ENCODE assay signal across 8 cellular contexts in genomic region chr6:7260291-7261029, GRCh38. TPM values are rescaled to one million over a fixed set of nuclear protein-coding genes. Genes with fewer than 3 reads are reported as not detected.
DNase-seq lines count a peak whose midpoint lies in the region; ATAC-seq and TF ChIP-seq lines count a peak whose summit lies in the region.

No MANE protein-coding gene starts in this region.

- POLR2A ChIA-PET in AG04450 (lab: Yijun Ruan, JAX) (no interaction called here), HEK293T (lab: Yijun Ruan, JAX) (interaction anchor here (0.5 to 3.1 kb wide), 2 partner anchors 9 to 463 kb away, joined by 3 to 13 read pairs; no protein-coding TSS in a partner anchor)

- H3K27me3 ChIP-seq in AG04450 (ENCODE audit: control insufficient read depth, insufficient read depth, low read length) = no peaks in the 10 kb centered on the region

- H3K4me3 Mint-ChIP-seq in chondrocyte (ENCODE audit: unreplicated experiment) (peak overlapping the region; percentile 96), mesothelial cell of epicardium (peak overlapping the region; percentile 83)

- H3K27ac Mint-ChIP-seq in chondrocyte (ENCODE audit: unreplicated experiment) = peak overlapping the region; percentile 69
- H3K27ac Mint-ChIP-seq in mesothelial cell of epicardium = peak overlapping the region; percentile 95

- peak overlapping the region; percentile 75 for H3K27ac ChIP-seq in AG04450 (ENCODE audit: low read depth, low read length)

- ATAC-seq in HG02852 (IDR thresholded peaks at IDR 0.05; ENCODE audit: unreplicated experiment) = peak; percentile 8
- no peak for ATAC-seq in GM21528 (IDR thresholded peaks at IDR 0.05; ENCODE audit: low FRiP score, unreplicated experiment)
- ATAC-seq in HG03159 (IDR thresholded peaks at IDR 0.05; ENCODE audit: unreplicated experiment) = no peak

- H3K9me3 Mint-ChIP-seq in chondrocyte (ENCODE audit: low read depth) (peaks cover 5% of the 10 kb centered on the region), mesothelial cell of epicardium (no peaks in the 10 kb centered on the region)

- H3K36me3 Mint-ChIP-seq in chondrocyte (ENCODE audit: low read depth) = no peaks in the 10 kb centered on the region
- H3K36me3 Mint-ChIP-seq in mesothelial cell of epicardium = no peaks in the 10 kb centered on the region

- H3K4me1 Mint-ChIP-seq in chondrocyte (ENCODE audit: low read depth) (peaks cover 26% of the 10 kb centered on the region), mesothelial cell of epicardium (peaks cover 21% of the 10 kb centered on the region)

- peaks cover 14% of the 10 kb centered on the region for H3K9me3 ChIP-seq in AG04450 (ENCODE audit: control insufficient read depth, insufficient read depth, low read length)

- TF ChIP-seq CTCF in AG04450 (IDR thresholded peaks at IDR 0.05; ENCODE audit: low read depth, low read length) (no peak), chondrocyte (IDR thresholded peaks at IDR 0.05) (no peak), mesothelial cell of epicardium (IDR thresholded peaks at IDR 0.05; ENCODE audit: unreplicated experiment) (no peak)

- peak overlapping the region; percentile 80 for H3K4me3 ChIP-seq in AG04450 (ENCODE audit: low read depth, low read length)

- no peak for DNase-seq in AG04450 (ENCODE audit: low read depth, low spot score)
- DNase-seq in chondrocyte (ENCODE audit: low spot score) = no peak
- no peak for DNase-seq in mesothelial cell of epicardium (ENCODE audit: low spot score in 2 of 2, unreplicated experiment in 2 of 2)
- no peak for DNase-seq in HEK293T (ENCODE audit: extremely low spot score)
- DNase-seq in middle frontal gyrus (ENCODE audit: extremely low spot score, low spot score) = no peak

- H3K27me3 Mint-ChIP-seq in chondrocyte (ENCODE audit: low read depth) = no peaks in the 10 kb centered on the region
- H3K27me3 Mint-ChIP-seq in mesothelial cell of epicardium (ENCODE audit: low read depth) = no peaks in the 10 kb centered on the region

- CTCF ChIA-PET in AG04450 (lab: Charles Lee) (interaction anchor here (0.8 to 2.6 kb wide), 5 partner anchors 15 to 22 kb away, joined by 3 to 17 read pairs (median 4); no protein-coding TSS in a partner anchor), HEK293T (lab: Yijun Ruan, JAX) (interaction anchor here (0.6 to 1.1 kb wide), 3 partner anchors 15 to 29 kb away, joined by 4 to 5 read pairs (median 4); no protein-coding TSS in a partner anchor)

TF ChIP-seq in HEK293T, 16 proteins besides CTCF, POLR2A, EP300 and RAD21:
- TF ChIP-seq TARDBP (IDR thresholded peaks at IDR 0.05) (no peak), NFRKB (IDR thresholded peaks at IDR 0.05) (no peak), ARNT (IDR thresholded peaks at IDR 0.05) (no peak), FOXK2 (IDR thresholded peaks at IDR 0.05) (no peak), PKNOX1 (IDR thresholded peaks at IDR 0.05) (no peak), CTBP1 (IDR thresholded peaks at IDR 0.05; ENCODE audit: borderline replicate concordance) (no peak), SUZ12 (IDR thresholded peaks at IDR 0.05) (no peak), ZNF384 (IDR thresholded peaks at IDR 0.05) (no peak), FOXA1 (IDR thresholded peaks at IDR 0.05) (no peak), FOXM1 (IDR thresholded peaks at IDR 0.05; ENCODE audit: borderline replicate concordance) (no peak), HDGF (IDR thresholded peaks at IDR 0.05; ENCODE audit: borderline replicate concordance) (no peak), BHLHE40 (IDR thresholded peaks at IDR 0.05; ENCODE audit: borderline replicate concordance) (no peak), LEF1 (IDR thresholded peaks at IDR 0.05; ENCODE audit: borderline replicate concordance) (no peak), ELF4 (IDR thresholded peaks at IDR 0.05) (no peak), L3MBTL2 (conservative IDR thresholded peaks at IDR 0.05) (no peak), SP1 (IDR thresholded peaks at IDR 0.05) (no peak)

RNA-seq across cellular contexts. Expression of gene SSR1, which starts 52.5 kb away (rescaled TPM):
- 257 and 375 TPM in 2 replicates for polyA plus RNA-seq in AG04450 (2011; rRNA removed)
- polyA minus RNA-seq in AG04450 (2011; rRNA and poly(A)+ RNA removed) = 109 and 181 TPM in 2 replicates
- 236 to 416 TPM (median 247 TPM) in 3 replicates for total RNA-seq in chondrocyte
- total RNA-seq in mesothelial cell of epicardium = 115 to 129 TPM (median 123 TPM) in 3 replicates
